In the genomic region with DNA sequence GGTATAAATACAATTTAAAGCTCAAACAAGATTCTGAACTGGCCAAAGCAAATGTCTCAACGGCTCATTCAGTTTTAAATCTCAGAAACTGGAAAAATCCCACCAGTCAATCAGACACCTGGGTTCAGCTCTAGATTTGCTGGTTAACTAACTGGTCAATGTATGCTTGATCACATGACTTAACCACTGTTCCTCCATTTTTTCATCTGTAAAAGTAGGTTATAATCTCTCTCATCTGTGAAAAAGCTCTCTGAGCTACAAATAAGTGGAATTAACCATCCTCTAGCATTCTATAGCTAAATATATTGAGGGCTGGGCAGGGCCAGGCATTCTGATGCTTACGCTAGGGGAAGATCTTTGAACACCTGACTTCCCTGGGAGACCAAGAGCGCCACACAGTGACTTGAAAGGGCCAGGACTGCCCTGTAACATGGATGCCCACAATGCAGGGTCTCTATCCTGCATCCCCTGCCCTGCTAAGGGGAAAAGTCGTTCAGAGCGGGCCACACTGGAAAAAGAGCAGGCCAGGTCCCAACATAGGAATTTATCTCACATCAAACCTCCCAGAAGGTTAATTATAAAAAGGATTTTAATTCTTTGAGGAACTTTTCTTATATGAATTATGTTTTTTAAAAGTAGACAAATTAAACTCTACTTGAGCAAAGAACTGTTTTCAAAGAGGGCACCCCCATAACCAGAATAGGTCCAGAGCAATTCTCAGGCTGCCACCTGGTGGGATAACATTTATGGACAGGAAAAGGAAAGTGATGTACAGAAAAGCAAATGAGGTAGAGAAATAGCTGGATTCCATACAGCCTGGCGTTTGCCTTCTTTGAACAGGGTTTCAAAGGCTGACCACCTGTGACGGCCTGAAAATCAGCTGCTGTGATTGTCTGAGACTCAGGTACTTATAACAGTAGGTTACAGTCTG, we compare ENCODE assay signal across 8 cellular contexts. TPM values are rescaled to one million over a fixed set of nuclear protein-coding genes. Genes with fewer than 3 reads are reported as not detected.
DNase-seq lines count a peak whose midpoint lies in the region; ATAC-seq lines count a peak whose summit lies in the region.

No MANE protein-coding gene starts in this region.

- H3K27ac Mint-ChIP-seq in activated T-cell treated with anti-CD3 and anti-CD28 coated beads, Interleukin-2, amount 50 U/mL, for 72 hours = peak overlapping the region; percentile 3

- no peak overlapping the region for H3K4ac ChIP-seq in trophoblast cell (ENCODE audit: low read depth, low read length)

- peak overlapping the region; percentile 96 for H3K4me2 ChIP-seq in trophoblast cell (ENCODE audit: low read length)

- peaks cover 3% of the 10 kb centered on the region for H3K79me1 ChIP-seq in trophoblast cell (ENCODE audit: low read length)

- no peaks in the 10 kb centered on the region for H3K9me3 Mint-ChIP-seq in activated T-cell treated with anti-CD3 and anti-CD28 coated beads, Interleukin-2, amount 50 U/mL, for 72 hours

- no peak overlapping the region for H3K27ac ChIP-seq in trophoblast cell (ENCODE audit: low read depth, low read length)

- H2BK120ac ChIP-seq in trophoblast cell (ENCODE audit: insufficient read depth, low read length, poor library complexity) = no peak overlapping the region

- no peak overlapping the region for H3K14ac ChIP-seq in trophoblast cell (ENCODE audit: low read length)

- peaks cover 0 to 14% of the 10 kb centered on the region in 2 donors for H3K36me3 Mint-ChIP-seq in activated T-cell treated with anti-CD3 and anti-CD28 coated beads, Interleukin-2, amount 50 U/mL, for 72 hours (ENCODE audit: insufficient read depth in 2 of 2)

- peaks cover 7 to 10% of the 10 kb centered on the region in 2 experiments for H3K36me3 ChIP-seq in trophoblast cell (ENCODE audit: control insufficient read depth in 1 of 2, insufficient read depth in 2 of 2, low read length in 2 of 2)

- no peak overlapping the region for H2BK5ac ChIP-seq in trophoblast cell (ENCODE audit: low read depth, low read length, poor library complexity)

- peaks cover 0 to 2% of the 10 kb centered on the region in 2 experiments for H3K4me1 ChIP-seq in trophoblast cell (ENCODE audit: control insufficient read depth in 1 of 2, insufficient read depth in 2 of 2, low read length in 2 of 2)

- peak overlapping the region; percentile 95 to 99 for H3K4me3 Mint-ChIP-seq in activated T-cell treated with anti-CD3 and anti-CD28 coated beads, Interleukin-2, amount 50 U/mL, for 72 hours

- H3K9me3 ChIP-seq in trophoblast cell (ENCODE audit: insufficient read depth, low read depth, low read length) = no peaks in the 10 kb centered on the region

- WGBS in trophoblast cell (ENCODE audit: extremely low coverage, insufficient coverage, insufficient read length) = no CpG with 5 or more reads among the region's 7 CpGs

- peak; percentile 9 for DNase-seq in stimulated activated CD4-positive, alpha-beta T cell treated with anti-CD3 and anti-CD28 coated beads, Interleukin-4, amount 100 ng/mL, for 1 hour
- no peak for DNase-seq in stimulated activated CD4-positive, alpha-beta T cell treated with anti-CD3 and anti-CD28 coated beads, Interleukin-4, amount 100 ng/mL, for 4 hours
- DNase-seq in NCI-H2227 (lab: John Stamatoyannopoulos, UW; ENCODE audit: unreplicated experiment) (peak; percentile 22), globus pallidus (ENCODE audit: low spot score) (peak; percentile 38), trophoblast cell (peak in 1 of 2 donors; percentile 21)
- DNase-seq in activated T-cell treated with anti-CD3 and anti-CD28 coated beads, Interleukin-2, amount 50 U/mL, for 72 hours = peak; percentile 37 to 62
- no peak for DNase-seq in activated effector memory CD4-positive, alpha-beta T cell treated with anti-CD3 and anti-CD28 coated beads, Interleukin-2, amount 50 U/mL, for 16 hours

- H3K27me3 Mint-ChIP-seq in activated T-cell treated with anti-CD3 and anti-CD28 coated beads, Interleukin-2, amount 50 U/mL, for 72 hours (ENCODE audit: low read depth) = peaks cover 16% of the 10 kb centered on the region

- peak; percentile 35 for ATAC-seq in HG02623 (IDR thresholded peaks at IDR 0.05; ENCODE audit: unreplicated experiment)
- ATAC-seq in activated T-cell treated with anti-CD3 and anti-CD28 coated beads, Interleukin-2, amount 50 U/mL, for 72 hours (replicated peaks in 1 of 2) = peak in 1 of 2 donors; percentile 32

- peaks cover 9% of the 10 kb centered on the region for H3K79me2 ChIP-seq in trophoblast cell (ENCODE audit: control insufficient read depth, insufficient read depth, low read length, poor library complexity)

- no peak overlapping the region for H2AK5ac ChIP-seq in trophoblast cell (ENCODE audit: low read length)

- H3K27me3 ChIP-seq in trophoblast cell (ENCODE audit: insufficient read depth, low read length) = no peaks in the 10 kb centered on the region

- H3K18ac ChIP-seq in trophoblast cell (ENCODE audit: low read length) = no peak overlapping the region

- H3K23ac ChIP-seq in trophoblast cell (ENCODE audit: low read length) = no peak overlapping the region

- no peak overlapping the region for H3K9ac ChIP-seq in trophoblast cell (ENCODE audit: low read length)

- no peak overlapping the region for H2AFZ ChIP-seq in trophoblast cell (ENCODE audit: insufficient read depth, low read length, poor library complexity)

- no peak overlapping the region for H4K12ac ChIP-seq in trophoblast cell (ENCODE audit: low read depth, low read length)

- H2BK12ac ChIP-seq in trophoblast cell (ENCODE audit: low read length) = no peak overlapping the region

- peaks cover 43% of the 10 kb centered on the region for H3K4me1 Mint-ChIP-seq in activated T-cell treated with anti-CD3 and anti-CD28 coated beads, Interleukin-2, amount 50 U/mL, for 72 hours (ENCODE audit: low read depth)

- no peak overlapping the region for H3K4me3 ChIP-seq in trophoblast cell (ENCODE audit: low read depth, low read length)

- H4K8ac ChIP-seq in trophoblast cell (ENCODE audit: low read depth, low read length) = no peak overlapping the region

- H4K91ac ChIP-seq in trophoblast cell (ENCODE audit: low read depth, low read length) = no peak overlapping the region

RNA-seq across cellular contexts. Expression of a gene that starts 1.8 kb away (rescaled TPM):
- total RNA-seq in activated T-cell treated with anti-CD3 and anti-CD28 coated beads, Interleukin-2, amount 50 U/mL, for 72 hours = 10 to 100 TPM; 20.8 to 32.2 TPM
- polyA plus RNA-seq in trophoblast cell (2013) = 17.7 and 18.0 TPM in 2 replicates

RNA-seq across cellular contexts. Expression of a gene that starts 22.0 kb away (rescaled TPM):
- 10 to 100 TPM; 10.8 to 13.5 TPM for total RNA-seq in activated T-cell treated with anti-CD3 and anti-CD28 coated beads, Interleukin-2, amount 50 U/mL, for 72 hours
- polyA plus RNA-seq in trophoblast cell (2013) = 10.7 and 11.8 TPM in 2 replicates

RNA-seq across cellular contexts. Expression of a gene that starts 44.8 kb away (rescaled TPM):
- total RNA-seq in activated T-cell treated with anti-CD3 and anti-CD28 coated beads, Interleukin-2, amount 50 U/mL, for 72 hours = 10 to 100 TPM; 45.7 to 51.0 TPM
- 16.5 and 17.2 TPM in 2 replicates for polyA plus RNA-seq in trophoblast cell (2013)

Comparison
In these comparisons a context has a peak if more than half of its experiments do, and no peak if none do; other contexts are left out.
1. DNase-seq: peak in stimulated activated CD4-positive, alpha-beta T cell treated with anti-CD3 and anti-CD28 coated beads, Interleukin-4, amount 100 ng/mL, for 1 hour (single experiment), NCI-H2227 (single experiment), activated T-cell treated with anti-CD3 and anti-CD28 coated beads, Interleukin-2, amount 50 U/mL, for 72 hours (2 of 2) and globus pallidus (single experiment); none in stimulated activated CD4-positive, alpha-beta T cell treated with anti-CD3 and anti-CD28 coated beads, Interleukin-4, amount 100 ng/mL, for 4 hours (0 of 2) and activated effector memory CD4-positive, alpha-beta T cell treated with anti-CD3 and anti-CD28 coated beads, Interleukin-2, amount 50 U/mL, for 16 hours (single experiment).